6 cellular contexts compared by ENCODE assay signal in the genomic region with DNA sequence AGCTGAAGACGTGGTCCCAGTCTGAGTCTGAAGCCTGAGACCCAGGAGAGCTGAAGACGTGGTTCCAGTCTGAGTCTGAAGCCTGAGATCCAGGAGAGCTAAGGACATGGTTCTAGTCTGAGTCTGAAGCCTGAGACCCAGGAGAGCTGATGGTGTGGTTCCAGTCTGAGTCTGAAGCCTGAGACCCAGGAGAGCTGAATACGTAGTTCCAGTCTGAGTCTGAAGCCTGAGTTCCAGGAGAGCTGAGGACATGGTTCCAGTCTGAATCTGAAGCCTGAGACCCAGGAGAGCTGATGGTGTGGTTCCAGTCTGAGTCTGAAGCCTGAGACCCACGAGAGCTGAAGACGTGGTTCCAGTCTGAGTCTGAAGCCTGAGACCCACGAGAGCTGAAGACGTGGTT. TPM values are rescaled to one million over a fixed set of nuclear protein-coding genes. Genes with fewer than 3 reads are reported as not detected.
A peak's percentile ranks its signal among the peaks of the same experiment; 100 is the strongest.
DNase-seq lines count a peak whose midpoint lies in the region; ATAC-seq and TF ChIP-seq lines count a peak whose summit lies in the region.
"Not testable (repeated sequence)": the region's sequence is repeated elsewhere in the genome, so short reads cannot be mapped to it uniquely, and the experiment has no call there.

No MANE protein-coding gene starts in this region.

- H3K4me1 Mint-ChIP-seq in activated CD4-positive, alpha-beta T cell treated with anti-CD3 and anti-CD28 coated beads for 36 hours: peaks cover 64% of the 10 kb centered on the region
- peaks cover 71% of the 10 kb centered on the region for H3K4me1 Mint-ChIP-seq in activated T-cell treated with anti-CD3 and anti-CD28 coated beads, Interleukin-2, amount 50 U/mL, for 72 hours (ENCODE audit: low read depth)
- peaks cover 80% of the 10 kb centered on the region for H3K4me1 Mint-ChIP-seq in activated naive CD8-positive, alpha-beta T cell treated with anti-CD3 and anti-CD28 coated beads, Interleukin-2, amount 50 U/mL, for 24 hours
- peaks cover 47% of the 10 kb centered on the region for H3K4me1 Mint-ChIP-seq in stimulated activated effector memory CD8-positive, alpha-beta T cell treated with anti-CD3 and anti-CD28 coated beads, Interleukin-12 subunit alpha, Interleukin-12 subunit beta, amount 100 ng/mL, for 72 hours

- H3K4me3 ChIP-seq in GM12865 (ENCODE audit: low read depth, low read length): peak overlapping the region; percentile 34

- H3K27ac Mint-ChIP-seq in activated CD4-positive, alpha-beta T cell treated with anti-CD3 and anti-CD28 coated beads for 36 hours: peak overlapping the region; percentile 79
- H3K27ac Mint-ChIP-seq in activated T-cell treated with anti-CD3 and anti-CD28 coated beads, Interleukin-2, amount 50 U/mL, for 72 hours: peak overlapping the region; percentile 89
- H3K27ac Mint-ChIP-seq in activated naive CD8-positive, alpha-beta T cell treated with anti-CD3 and anti-CD28 coated beads, Interleukin-2, amount 50 U/mL, for 24 hours: peak overlapping the region; percentile 78
- H3K27ac Mint-ChIP-seq in stimulated activated effector memory CD8-positive, alpha-beta T cell treated with anti-CD3 and anti-CD28 coated beads, Interleukin-12 subunit alpha, Interleukin-12 subunit beta, amount 100 ng/mL, for 72 hours: peak overlapping the region; percentile 91

- DNase-seq in GM12865 (ENCODE audit: low read depth) (peak; percentile 80), cardiac septum (ENCODE audit: low spot score) (peak; percentile 33)
- DNase-seq in activated CD4-positive, alpha-beta T cell treated with anti-CD3 and anti-CD28 coated beads for 36 hours: peak; percentile 42
- peak in 1 of 2 donors; percentile 8 for DNase-seq in activated T-cell treated with anti-CD3 and anti-CD28 coated beads, Interleukin-2, amount 50 U/mL, for 72 hours
- DNase-seq in activated naive CD8-positive, alpha-beta T cell treated with anti-CD3 and anti-CD28 coated beads, Interleukin-2, amount 50 U/mL, for 24 hours: not testable (repeated sequence)
- DNase-seq in stimulated activated effector memory CD8-positive, alpha-beta T cell treated with anti-CD3 and anti-CD28 coated beads, Interleukin-12 subunit alpha, Interleukin-12 subunit beta, amount 100 ng/mL, for 72 hours (ENCODE audit: low spot score in 2 of 2): peak in 1 of 2 donors; percentile 64

- TF ChIP-seq CTCF in GM12865 (IDR thresholded peaks at IDR 0.05; ENCODE audit: insufficient read depth, low read depth, low read length, missing control alignments): not testable (repeated sequence)

- CTCF ChIA-PET in activated CD4-positive, alpha-beta T cell treated with anti-CD3 and anti-CD28 coated beads for 36 hours (lab: Charles Lee): interaction anchor here (0.7 to 3.0 kb wide), 4 partner anchors 27 to 858 kb away, joined by 3 to 11 read pairs (median 6); a partner anchor contains a TSS

- peaks cover 24% of the 10 kb centered on the region for H3K27me3 Mint-ChIP-seq in activated CD4-positive, alpha-beta T cell treated with anti-CD3 and anti-CD28 coated beads for 36 hours
- H3K27me3 Mint-ChIP-seq in activated T-cell treated with anti-CD3 and anti-CD28 coated beads, Interleukin-2, amount 50 U/mL, for 72 hours (ENCODE audit: low read depth): peaks cover 16% of the 10 kb centered on the region
- peaks cover 23% of the 10 kb centered on the region for H3K27me3 Mint-ChIP-seq in activated naive CD8-positive, alpha-beta T cell treated with anti-CD3 and anti-CD28 coated beads, Interleukin-2, amount 50 U/mL, for 24 hours

- peaks cover 49% of the 10 kb centered on the region for H3K36me3 Mint-ChIP-seq in activated CD4-positive, alpha-beta T cell treated with anti-CD3 and anti-CD28 coated beads for 36 hours (ENCODE audit: low read depth)
- H3K36me3 Mint-ChIP-seq in activated T-cell treated with anti-CD3 and anti-CD28 coated beads, Interleukin-2, amount 50 U/mL, for 72 hours (ENCODE audit: insufficient read depth in 2 of 2): peaks cover 32 to 46% of the 10 kb centered on the region in 2 donors
- H3K36me3 Mint-ChIP-seq in activated naive CD8-positive, alpha-beta T cell treated with anti-CD3 and anti-CD28 coated beads, Interleukin-2, amount 50 U/mL, for 24 hours (ENCODE audit: low read depth): peaks cover 56% of the 10 kb centered on the region
- H3K36me3 Mint-ChIP-seq in stimulated activated effector memory CD8-positive, alpha-beta T cell treated with anti-CD3 and anti-CD28 coated beads, Interleukin-12 subunit alpha, Interleukin-12 subunit beta, amount 100 ng/mL, for 72 hours: peaks cover 31% of the 10 kb centered on the region

- intact Hi-C loops in activated CD4-positive, alpha-beta T cell treated with anti-CD3 and anti-CD28 coated beads for 36 hours (cut with DNase I, micrococcal nuclease): loop anchor here (1.0 to 5.0 kb wide), 4 partner anchors 9 to 46 kb away; a partner anchor contains a TSS
- intact Hi-C loops in cardiac septum (cut with DNase I): not testable (repeated sequence)

- peaks cover 16% of the 10 kb centered on the region for H3K9me3 Mint-ChIP-seq in activated CD4-positive, alpha-beta T cell treated with anti-CD3 and anti-CD28 coated beads for 36 hours (ENCODE audit: low read depth)
- peaks cover 9 to 17% of the 10 kb centered on the region in 2 donors for H3K9me3 Mint-ChIP-seq in activated T-cell treated with anti-CD3 and anti-CD28 coated beads, Interleukin-2, amount 50 U/mL, for 72 hours
- peaks cover 20% of the 10 kb centered on the region for H3K9me3 Mint-ChIP-seq in activated naive CD8-positive, alpha-beta T cell treated with anti-CD3 and anti-CD28 coated beads, Interleukin-2, amount 50 U/mL, for 24 hours
- not testable (repeated sequence) for H3K9me3 Mint-ChIP-seq in stimulated activated effector memory CD8-positive, alpha-beta T cell treated with anti-CD3 and anti-CD28 coated beads, Interleukin-12 subunit alpha, Interleukin-12 subunit beta, amount 100 ng/mL, for 72 hours

- not testable (repeated sequence) for ATAC-seq in activated CD4-positive, alpha-beta T cell treated with anti-CD3 and anti-CD28 coated beads for 36 hours; activated T-cell treated with anti-CD3 and anti-CD28 coated beads, Interleukin-2, amount 50 U/mL, for 72 hours (replicated peaks in 1 of 2); activated naive CD8-positive, alpha-beta T cell treated with anti-CD3 and anti-CD28 coated beads, Interleukin-2, amount 50 U/mL, for 24 hours; stimulated activated effector memory CD8-positive, alpha-beta T cell treated with anti-CD3 and anti-CD28 coated beads, Interleukin-12 subunit alpha, Interleukin-12 subunit beta, amount 100 ng/mL, for 72 hours

- POLR2A ChIA-PET in activated CD4-positive, alpha-beta T cell treated with anti-CD3 and anti-CD28 coated beads for 36 hours (lab: Charles Lee): interaction anchor here (1.1 to 2.0 kb wide), 2 partner anchors 15 to 28 kb away, joined by 4 to 11 read pairs; a partner anchor contains a TSS

- not testable (repeated sequence) for H3K4me3 Mint-ChIP-seq in activated CD4-positive, alpha-beta T cell treated with anti-CD3 and anti-CD28 coated beads for 36 hours; activated naive CD8-positive, alpha-beta T cell treated with anti-CD3 and anti-CD28 coated beads, Interleukin-2, amount 50 U/mL, for 24 hours
- H3K4me3 Mint-ChIP-seq in activated T-cell treated with anti-CD3 and anti-CD28 coated beads, Interleukin-2, amount 50 U/mL, for 72 hours: peak overlapping the region; percentile 25 to 51
- peak overlapping the region; percentile 42 for H3K4me3 Mint-ChIP-seq in stimulated activated effector memory CD8-positive, alpha-beta T cell treated with anti-CD3 and anti-CD28 coated beads, Interleukin-12 subunit alpha, Interleukin-12 subunit beta, amount 100 ng/mL, for 72 hours

RNA-seq across cellular contexts. Expression of a gene that starts 4.6 kb away (rescaled TPM):
- 1 to 10 TPM; 1.9 to 2.6 TPM for total RNA-seq in activated CD4-positive, alpha-beta T cell treated with anti-CD3 and anti-CD28 coated beads for 36 hours
- 1 to 10 TPM in 1 of 2 donors, under 1 TPM in 1; 0.94 to 2.9 TPM for total RNA-seq in activated T-cell treated with anti-CD3 and anti-CD28 coated beads, Interleukin-2, amount 50 U/mL, for 72 hours
- total RNA-seq in cardiac septum: 84.0 TPM

RNA-seq across cellular contexts. Expression of a gene that starts 28.2 kb away (rescaled TPM):
- total RNA-seq in activated CD4-positive, alpha-beta T cell treated with anti-CD3 and anti-CD28 coated beads for 36 hours: 10 to 100 TPM; 50.7 to 58.0 TPM
- total RNA-seq in activated T-cell treated with anti-CD3 and anti-CD28 coated beads, Interleukin-2, amount 50 U/mL, for 72 hours: 10 to 100 TPM; 41.8 to 48.1 TPM
- 24.9 TPM for total RNA-seq in cardiac septum

RNA-seq across cellular contexts. Expression of a gene that starts 44.0 kb away (rescaled TPM):
- 10 to 100 TPM; 18.0 to 18.3 TPM for total RNA-seq in activated CD4-positive, alpha-beta T cell treated with anti-CD3 and anti-CD28 coated beads for 36 hours
- total RNA-seq in activated T-cell treated with anti-CD3 and anti-CD28 coated beads, Interleukin-2, amount 50 U/mL, for 72 hours: 10 to 100 TPM in 1 of 2 donors, 1 to 10 TPM in 1; 7.4 to 22.9 TPM
- 1.4 TPM for total RNA-seq in cardiac septum

Comparison
In these comparisons a context has a peak if more than half of its experiments do, and no peak if none do; other contexts are left out.
1. RNA of a gene that starts 4.6 kb away (total RNA-seq): 84.0 TPM in cardiac septum (single experiment); 0.94 to 2.9 TPM in activated T-cell treated with anti-CD3 and anti-CD28 coated beads, Interleukin-2, amount 50 U/mL, for 72 hours and 1.9 to 2.6 TPM in activated CD4-positive, alpha-beta T cell treated with anti-CD3 and anti-CD28 coated beads for 36 hours; every median in the first group is over 10 times any median in the second.
2. Peak in every context shown above with its lines, with median percentiles within 50 percentile points of each other: H3K27ac Mint-ChIP-seq.